ENCODE assay signal across 10 cellular contexts in genomic region chr2:96876036-96876810, GRCh38. TPM values are rescaled to one million over a fixed set of nuclear protein-coding genes. Genes with fewer than 3 reads are reported as not detected.
A peak's percentile ranks its signal among the peaks of the same experiment; 100 is the strongest.
DNase-seq lines count a peak whose midpoint lies in the region; ATAC-seq and TF ChIP-seq lines count a peak whose summit lies in the region.
"Had no signal": no experiment of that assay in that cellular context is flagged by ENCODE, and none has a peak within 500 bp of the region (broad histone marks: within the 10 kb centered on the region; RNA-seq: fewer than 3 reads in every experiment).

No MANE protein-coding gene starts in this region.

- no peaks in the 10 kb centered on the region for H3K9me3 ChIP-seq in HEK293 (ENCODE audit: control insufficient read depth, insufficient read depth, low read depth, low read length)
- no peaks in the 10 kb centered on the region for H3K9me3 ChIP-seq in RWPE2 (ENCODE audit: severe bottlenecking)
- H3K9me3 ChIP-seq in smooth muscle cell (replicated peaks; ENCODE audit: low read depth): no peaks in the 10 kb centered on the region
- H3K9me3 ChIP-seq: ovary had no signal

- peaks cover 5% of the 10 kb centered on the region for H3K4me1 Mint-ChIP-seq in progenitor cell of endocrine pancreas (ENCODE audit: low read depth)

- peaks cover 28% of the 10 kb centered on the region for H3K27me3 Mint-ChIP-seq in progenitor cell of endocrine pancreas

- CTCF ChIA-PET in HEK293 (lab: Yijun Ruan, JAX): interaction anchor here (0.6 to 2.3 kb wide), 2 partner anchors 18 to 108 kb away, joined by 4 to 7 read pairs; partner anchors contain the start of gene ANKRD39

- no peak for TF ChIP-seq CTCF in HEK293 (tag by site-specific recombination; IDR thresholded peaks at IDR 0.05)
- TF ChIP-seq CTCF in RWPE2 (IDR thresholded peaks at IDR 0.05; ENCODE audit: poor library complexity, severe bottlenecking): no peak
- no peak for TF ChIP-seq CTCF in smooth muscle cell (IDR thresholded peaks at IDR 0.05; ENCODE audit: borderline replicate concordance, insufficient read depth, poor library complexity, severe bottlenecking)
- TF ChIP-seq CTCF in progenitor cell of endocrine pancreas (IDR thresholded peaks at IDR 0.05; ENCODE audit: unreplicated experiment): no peak

- no peak overlapping the region for H3K9ac ChIP-seq in smooth muscle cell (ENCODE audit: low read depth)

- no peak overlapping the region for H3K27ac ChIP-seq in HEK293 (ENCODE audit: extremely low read depth, low read depth, low read length)
- H3K27ac ChIP-seq in RWPE2 (ENCODE audit: poor library complexity, severe bottlenecking): no peak overlapping the region
- H3K27ac ChIP-seq in smooth muscle cell (ENCODE audit: low read depth): peak overlapping the region; percentile 22
- H3K27ac ChIP-seq: ovary had no signal

- ATAC-seq in RWPE2 (ENCODE audit: low read depth) (peak; percentile 49), GM18868 (IDR thresholded peaks at IDR 0.05; ENCODE audit: unreplicated experiment) (no peak)
- ATAC-seq: activated CD8-positive, alpha-beta memory T cell treated with anti-CD3 and anti-CD28 coated beads, Interleukin-2, amount 10 ng/mL, durations not matched to agents 7 days and 5 days had no signal

- H3K36me3 ChIP-seq in HEK293 (ENCODE audit: control insufficient read depth in 2 of 2, insufficient read depth in 1 of 2, low read length in 2 of 2) (no peaks in the 10 kb centered on the region), RWPE2 (ENCODE audit: low read depth) (no peaks in the 10 kb centered on the region), smooth muscle cell (ENCODE audit: low read depth) (no peaks in the 10 kb centered on the region)
- H3K36me3 ChIP-seq: ovary had no signal

- WGBS in smooth muscle cell (ENCODE audit: low lambda C conversion rate): 63% methylated on average over 18 of the region's 18 CpGs

- no peaks in the 10 kb centered on the region for H3K9me3 Mint-ChIP-seq in progenitor cell of endocrine pancreas (ENCODE audit: low read depth)

- peaks cover 17% of the 10 kb centered on the region for H3F3A ChIP-seq in smooth muscle cell (ENCODE audit: low read depth)

- no peaks in the 10 kb centered on the region for H4K20me1 ChIP-seq in smooth muscle cell (ENCODE audit: low read depth)

- no peak overlapping the region for H3K27ac Mint-ChIP-seq in progenitor cell of endocrine pancreas
- H3K27ac Mint-ChIP-seq: activated CD8-positive, alpha-beta memory T cell treated with anti-CD3 and anti-CD28 coated beads, Interleukin-2, amount 10 ng/mL, durations not matched to agents 7 days and 5 days had no signal

- peak overlapping the region; percentile 46 for H3K4me2 ChIP-seq in smooth muscle cell

- no peak overlapping the region for H3K4me3 Mint-ChIP-seq in progenitor cell of endocrine pancreas (ENCODE audit: low read depth)
- H3K4me3 Mint-ChIP-seq: activated CD8-positive, alpha-beta memory T cell treated with anti-CD3 and anti-CD28 coated beads, Interleukin-2, amount 10 ng/mL, durations not matched to agents 7 days and 5 days had no signal

- H2AFZ ChIP-seq in smooth muscle cell (ENCODE audit: low read depth): no peak overlapping the region

- no peaks in the 10 kb centered on the region for H3K36me3 Mint-ChIP-seq in progenitor cell of endocrine pancreas (ENCODE audit: insufficient read depth)
- H3K36me3 Mint-ChIP-seq: activated CD8-positive, alpha-beta memory T cell treated with anti-CD3 and anti-CD28 coated beads, Interleukin-2, amount 10 ng/mL, durations not matched to agents 7 days and 5 days had no signal

- no peaks in the 10 kb centered on the region for H3K27me3 ChIP-seq in RWPE2 (ENCODE audit: insufficient read depth, poor library complexity, severe bottlenecking)
- H3K27me3 ChIP-seq in smooth muscle cell (ENCODE audit: low read depth): no peaks in the 10 kb centered on the region
- H3K27me3 ChIP-seq: ovary had no signal

- H3K4me1 ChIP-seq in HEK293 (ENCODE audit: control insufficient read depth, insufficient read depth, low read length) (0 out of 2 replicates have a peak, but pooled peaks cover 1% of the 10 kb centered on the region), RWPE2 (ENCODE audit: insufficient read depth, poor library complexity, severe bottlenecking) (peaks cover 18% of the 10 kb centered on the region), smooth muscle cell (ENCODE audit: low read depth) (peaks cover 37% of the 10 kb centered on the region)

- no peak for DNase-seq in RWPE2 (ENCODE audit: low spot score)
- peak; percentile 85 for DNase-seq in fibroblast of peridontal ligament (ENCODE audit: extremely low read depth)
- DNase-seq in smooth muscle cell (lab: John Stamatoyannopoulos, UW; ENCODE audit: unreplicated experiment): no peak
- DNase-seq in AML-193 (lab: John Stamatoyannopoulos, UW): no peak
- DNase-seq in SHP77 treated with DMSO at 0.1 percent for 48 hours (lab: John Stamatoyannopoulos, UW): no peak
- no peak for DNase-seq in progenitor cell of endocrine pancreas (ENCODE audit: low spot score, unreplicated experiment)
- DNase-seq: activated CD8-positive, alpha-beta memory T cell treated with anti-CD3 and anti-CD28 coated beads, Interleukin-2, amount 10 ng/mL, durations not matched to agents 7 days and 5 days had no signal

- H3K4me3 ChIP-seq in HEK293 (ENCODE audit: low read depth, low read length) (no peak overlapping the region), RWPE2 (ENCODE audit: severe bottlenecking) (no peak overlapping the region), smooth muscle cell (no peak overlapping the region)
- H3K4me3 ChIP-seq: ovary had no signal

- POLR2A ChIA-PET in HEK293 (lab: Yijun Ruan, JAX): interaction anchor here (0.8 to 2.1 kb wide), 2 partner anchors 13 to 18 kb away, joined by 3 to 6 read pairs; partner anchors contain the start of gene ANKRD39

- H3K79me2 ChIP-seq in smooth muscle cell (ENCODE audit: low read depth): no peaks in the 10 kb centered on the region

TF ChIP-seq in HEK293, 187 proteins besides CTCF, POLR2A, EP300 and RAD21:
- TF ChIP-seq KLF1 (tag by site-specific recombination; IDR thresholded peaks at IDR 0.05) (peak; percentile 0), ZNF366 (tag by site-specific recombination; conservative IDR thresholded peaks at IDR 0.05) (no peak)
TF ChIP-seq in HEK293: peak in this region for 1.

RNA-seq across cellular contexts. Expression of gene SEMA4C, which starts 6.3 kb away (rescaled TPM):
- total RNA-seq in smooth muscle cell: 41.0 and 42.0 TPM in 2 replicates
- polyA plus RNA-seq in smooth muscle cell: 39.3 and 40.7 TPM in 2 replicates
- 74.8 and 75.0 TPM in 2 replicates for total RNA-seq in progenitor cell of endocrine pancreas

RNA-seq across cellular contexts. Expression of gene ANKRD39, which starts 18.4 kb away (rescaled TPM):
- 7.9 and 9.6 TPM in 2 replicates for total RNA-seq in smooth muscle cell
- 16.5 and 19.1 TPM in 2 replicates for polyA plus RNA-seq in smooth muscle cell
- total RNA-seq in progenitor cell of endocrine pancreas: 16.1 and 17.4 TPM in 2 replicates

RNA-seq across cellular contexts. Expression of gene ANKRD23, which starts 32.4 kb away (rescaled TPM):
- 1.6 and 5.6 TPM in 2 replicates for total RNA-seq in smooth muscle cell
- 1.7 and 3.5 TPM in 2 replicates for polyA plus RNA-seq in smooth muscle cell
- total RNA-seq in progenitor cell of endocrine pancreas: 6.1 and 8.3 TPM in 2 replicates
